Comparison of ENCODE assay signal across 11 cellular contexts in genomic region chr19:15479391-15480345, GRCh38. TPM values are rescaled to one million over a fixed set of nuclear protein-coding genes. Genes with fewer than 3 reads are reported as not detected.
DNase-seq lines count a peak whose midpoint lies in the region; ATAC-seq and TF ChIP-seq lines count a peak whose summit lies in the region.
"Had no signal": no experiment of that assay in that cellular context is flagged by ENCODE, and none has a peak within 500 bp of the region (broad histone marks: within the 10 kb centered on the region; RNA-seq: fewer than 3 reads in every experiment).

PGLYRP2 (minus strand) TSS chr19:15479501; CDS start chr19:15479371, 130 bp downstream.

- H3K9me3 ChIP-seq in breast epithelium, result no peaks in the 10 kb centered on the region

- DNase-seq in D341Med (ENCODE audit: low spot score) (peak; percentile 37), breast epithelium (ENCODE audit: low spot score in 2 of 2) (peak; percentile 73 to 74), cerebellar nuclear complex (lab: John Stamatoyannopoulos, UW) (no peak), NCI-H345 treated with DMSO at 0.1 percent for 48 hours (lab: John Stamatoyannopoulos, UW; ENCODE audit: unreplicated experiment) (no peak)
- DNase-seq in naive thymus-derived CD8-positive, alpha-beta T cell, result peak in 3 of 10 donors; percentile 14 to 23 (median 21)
- no peak for DNase-seq in activated CD4-positive, CD25-positive, alpha-beta regulatory T cell treated with anti-CD3 and anti-CD28 coated beads, Interleukin-2, amount 50 U/mL, for 72 hours
- DNase-seq: stimulated activated CD4-positive, alpha-beta T cell treated with anti-CD3 and anti-CD28 coated beads, Interleukin-2, amount 100 ng/mL, for 48 hours had no signal

- no peak for TF ChIP-seq EP300 in Ishikawa (IDR thresholded peaks at IDR 0.05; ENCODE audit: borderline replicate concordance)

- H3K36me3 Mint-ChIP-seq in naive thymus-derived CD8-positive, alpha-beta T cell, result no peaks in the 10 kb centered on the region
- H3K36me3 Mint-ChIP-seq: brain had no signal

- peak; percentile 45; the same call in 1 of the 2 replicates for TF ChIP-seq RAD21 in Ishikawa (IDR thresholded peaks at IDR 0.05; ENCODE audit: low read depth)

- H3K9me3 Mint-ChIP-seq in naive thymus-derived CD8-positive, alpha-beta T cell, result no peaks in the 10 kb centered on the region

- peak; percentile 49 to 69 for ATAC-seq in naive thymus-derived CD8-positive, alpha-beta T cell
- no peak for ATAC-seq in HG02588 (IDR thresholded peaks at IDR 0.05; ENCODE audit: unreplicated experiment)

- H3K4me1 Mint-ChIP-seq in naive thymus-derived CD8-positive, alpha-beta T cell, result peaks cover 21 to 48% (median 30%) of the 10 kb centered on the region in 4 donors
- H3K4me1 Mint-ChIP-seq: brain had no signal

- H3K27me3 ChIP-seq in breast epithelium, result no peaks in the 10 kb centered on the region

- POLR2A ChIA-PET in naive thymus-derived CD8-positive, alpha-beta T cell (lab: Charles Lee), result interaction anchor here (1.1 to 1.9 kb wide), 5 partner anchors 10 to 76 kb away, joined by 3 to 17 read pairs (median 5); partner anchors contain the start of gene AKAP8L

- H3K36me3 ChIP-seq in breast epithelium, result no peaks in the 10 kb centered on the region

- no peaks in the 10 kb centered on the region for H3K27me3 Mint-ChIP-seq in naive thymus-derived CD8-positive, alpha-beta T cell

- H3K4me1 ChIP-seq in breast epithelium, result no peaks in the 10 kb centered on the region

- peak within 1 kb of the TSS in 6 of 10 donors; percentile 2 to 53 (median 33) for H3K4me3 Mint-ChIP-seq in naive thymus-derived CD8-positive, alpha-beta T cell
- H3K4me3 Mint-ChIP-seq: brain had no signal

- intact Hi-C loops in breast epithelium (cut with DNase I; ENCODE audit: low total_unique reads), result no loop called here

- peak within 1 kb of the TSS in 7 of 10 donors; percentile 48 to 78 (median 55) for H3K27ac Mint-ChIP-seq in naive thymus-derived CD8-positive, alpha-beta T cell
- H3K27ac Mint-ChIP-seq: brain had no signal

- no peak for TF ChIP-seq POLR2A in breast epithelium (IDR thresholded peaks at IDR 0.05)

- peak within 1 kb of the TSS; percentile 31 to 52 for H3K27ac ChIP-seq in breast epithelium
- H3K27ac ChIP-seq: SK-N-MC had no signal

- TF ChIP-seq CTCF in breast epithelium (IDR thresholded peaks at IDR 0.05), result peak in 2 of 3 donors; percentile 58 to 71

- H3K4me3 ChIP-seq in breast epithelium, result no peak within 1 kb of the TSS
- H3K4me3 ChIP-seq: SK-N-MC had no signal

TF ChIP-seq in Ishikawa, 13 proteins besides CTCF, POLR2A, EP300 and RAD21:
- no peak for TF ChIP-seq YY1 (IDR thresholded peaks at IDR 0.05; ENCODE audit: low read depth)
- no peak for TF ChIP-seq TCF12 (IDR thresholded peaks at IDR 0.05; ENCODE audit: low read depth)
- no peak for TF ChIP-seq REST (IDR thresholded peaks at IDR 0.05; ENCODE audit: low read depth)
- no peak for TF ChIP-seq MAX (IDR thresholded peaks at IDR 0.05)
- TF ChIP-seq EGR1 (IDR thresholded peaks at IDR 0.05), result no peak
- no peak for TF ChIP-seq FOXM1 (IDR thresholded peaks at IDR 0.05; ENCODE audit: borderline replicate concordance, low read depth)
- no peak for TF ChIP-seq NFIC (IDR thresholded peaks at IDR 0.05)

RNA-seq across cellular contexts. Expression of gene PGLYRP2, which starts in this region (rescaled TPM):
- 1 to 10 TPM in 2 of 3 donors, not detected in 1; 5.6 to 6.2 TPM for total RNA-seq in breast epithelium
- under 1 TPM; 0.69 to 0.70 TPM for total RNA-seq in naive thymus-derived CD8-positive, alpha-beta T cell
- polyA plus RNA-seq in naive thymus-derived CD8-positive, alpha-beta T cell, result under 1 TPM; 0.37 to 0.72 (median 0.42) TPM

Comparison
In these comparisons a context has a peak if more than half of its experiments do, and no peak if none do; other contexts are left out.
1. Peak in ATAC-seq in naive thymus-derived CD8-positive, alpha-beta T cell; RNA of the gene not detected or under 1 TPM.
2. DNase-seq: peak in D341Med (single experiment) and breast epithelium (2 of 2); none in cerebellar nuclear complex (0 of 2), activated CD4-positive, CD25-positive, alpha-beta regulatory T cell treated with anti-CD3 and anti-CD28 coated beads, Interleukin-2, amount 50 U/mL, for 72 hours (single experiment) and NCI-H345 treated with DMSO at 0.1 percent for 48 hours (single experiment).